ENCODE assay signal across 10 cellular contexts in genomic region chr20:51404297-51405060, GRCh38.
A peak's percentile ranks its signal among the peaks of the same experiment; 100 is the strongest.
DNase-seq lines count a peak whose midpoint lies in the region; ATAC-seq, FAIRE-seq and TF ChIP-seq lines count a peak whose summit lies in the region.
"Had no signal": no experiment of that assay in that cellular context is flagged by ENCODE, and none has a peak within 500 bp of the region (broad histone marks: within the 10 kb centered on the region; RNA-seq: fewer than 3 reads in every experiment).

No MANE protein-coding gene starts in this region.

- no peaks in the 10 kb centered on the region for H3K9me3 ChIP-seq in CD8-positive, alpha-beta T cell (ENCODE audit: low read length)

- peaks cover 65% of the 10 kb centered on the region for H3K36me3 Mint-ChIP-seq in CD8-positive, alpha-beta T cell
- peaks cover 9% of the 10 kb centered on the region for H3K36me3 Mint-ChIP-seq in progenitor cell of endocrine pancreas (ENCODE audit: insufficient read depth)

- H3K4me3 Mint-ChIP-seq in CD8-positive, alpha-beta T cell: no peak overlapping the region
- H3K4me3 Mint-ChIP-seq in progenitor cell of endocrine pancreas (ENCODE audit: low read depth): no peak overlapping the region

- peak overlapping the region; percentile 62 for H3K27ac ChIP-seq in CD8-positive, alpha-beta T cell (ENCODE audit: low read depth, low read length)

- H3K9me3 Mint-ChIP-seq in CD8-positive, alpha-beta T cell: no peaks in the 10 kb centered on the region
- H3K9me3 Mint-ChIP-seq in progenitor cell of endocrine pancreas (ENCODE audit: low read depth): peaks cover 3% of the 10 kb centered on the region

- H3K4me1 ChIP-seq in CD8-positive, alpha-beta T cell (ENCODE audit: insufficient read depth, low read length): peaks cover 61% of the 10 kb centered on the region

- H3K27ac Mint-ChIP-seq in CD8-positive, alpha-beta T cell: peak overlapping the region; percentile 99
- no peak overlapping the region for H3K27ac Mint-ChIP-seq in progenitor cell of endocrine pancreas

- peaks cover 9% of the 10 kb centered on the region for H3K36me3 ChIP-seq in CD8-positive, alpha-beta T cell (ENCODE audit: insufficient read depth, low read length)

- no peaks in the 10 kb centered on the region for H3K27me3 Mint-ChIP-seq in CD8-positive, alpha-beta T cell (ENCODE audit: low read depth)
- H3K27me3 Mint-ChIP-seq in progenitor cell of endocrine pancreas: no peaks in the 10 kb centered on the region

- peak; percentile 71 to 90 (median 76) for DNase-seq in CD8-positive, alpha-beta T cell
- peak; percentile 31 for DNase-seq in M059J (ENCODE audit: low read depth)
- peak; percentile 79 for DNase-seq in activated T-cell treated with anti-CD3 and anti-CD28 coated beads, Interleukin-2, amount 50 U/mL, for 1 hour
- DNase-seq in mucosa of gallbladder (ENCODE audit: low spot score): peak; percentile 43
- DNase-seq in urothelium cell line (ENCODE audit: low spot score): peak; percentile 54
- no peak for DNase-seq in LoVo (ENCODE audit: low spot score)
- no peak for DNase-seq in progenitor cell of endocrine pancreas (ENCODE audit: low spot score, unreplicated experiment)

- peak; percentile 73 for ATAC-seq in CD8-positive, alpha-beta T cell
- ATAC-seq in GM21528 (IDR thresholded peaks at IDR 0.05; ENCODE audit: low FRiP score, unreplicated experiment): peak; percentile 73

- no peak for FAIRE-seq in urothelium cell line (lab: Jason Lieb, UNC)
- FAIRE-seq: bronchial epithelial cell had no signal

- CTCF ChIA-PET in CD8-positive, alpha-beta T cell (lab: Charles Lee): interaction anchor here (0.6 to 1.7 kb wide), 6 partner anchors 9 to 190 kb away, joined by 3 to 10 read pairs (median 4); no protein-coding TSS in a partner anchor

- H3K27me3 ChIP-seq in CD8-positive, alpha-beta T cell (ENCODE audit: insufficient read depth, low read length): no peaks in the 10 kb centered on the region
- H3K27me3 ChIP-seq: BLaER1 treated with 17β-estradiol and CSF1 and Interleukin-3, amounts not matched to agents 10 nM and 100 nM had no signal

- POLR2A ChIA-PET in CD8-positive, alpha-beta T cell (lab: Charles Lee): interaction anchor here (0.8 to 2.1 kb wide), 9 partner anchors 9 to 138 kb away, joined by 3 to 15 read pairs (median 4); partner anchors contain the start of gene NFATC2

- peaks cover 76% of the 10 kb centered on the region for H3K4me1 Mint-ChIP-seq in CD8-positive, alpha-beta T cell (ENCODE audit: low read depth)
- H3K4me1 Mint-ChIP-seq in progenitor cell of endocrine pancreas (ENCODE audit: low read depth): peaks cover 3% of the 10 kb centered on the region

- H3K4me3 ChIP-seq in CD8-positive, alpha-beta T cell (ENCODE audit: low read depth, low read length): no peak overlapping the region
- H3K4me3 ChIP-seq: BLaER1 treated with 17β-estradiol and CSF1 and Interleukin-3, amounts not matched to agents 10 nM and 100 nM had no signal

- TF ChIP-seq CTCF in CD8-positive, alpha-beta T cell (IDR thresholded peaks at IDR 0.05): no peak
- no peak for TF ChIP-seq CTCF in progenitor cell of endocrine pancreas (IDR thresholded peaks at IDR 0.05; ENCODE audit: unreplicated experiment)

- intact Hi-C loops in CD8-positive, alpha-beta T cell (cut with DNase I, micrococcal nuclease): loop anchor here (2.0 to 5.0 kb wide), 3 partner anchors 96 to 138 kb away; partner anchors contain the start of gene NFATC2 (in 2 of the 2)

Comparison
In these comparisons a context has a peak if more than half of its experiments do, and no peak if none do; other contexts are left out.
1. DNase-seq: peak in CD8-positive, alpha-beta T cell (7 of 7), M059J (single experiment), activated T-cell treated with anti-CD3 and anti-CD28 coated beads, Interleukin-2, amount 50 U/mL, for 1 hour (single experiment), mucosa of gallbladder (single experiment) and urothelium cell line (single experiment); none in LoVo (single experiment) and progenitor cell of endocrine pancreas (single experiment).